20 cellular contexts compared by ENCODE assay signal in the genomic region with DNA sequence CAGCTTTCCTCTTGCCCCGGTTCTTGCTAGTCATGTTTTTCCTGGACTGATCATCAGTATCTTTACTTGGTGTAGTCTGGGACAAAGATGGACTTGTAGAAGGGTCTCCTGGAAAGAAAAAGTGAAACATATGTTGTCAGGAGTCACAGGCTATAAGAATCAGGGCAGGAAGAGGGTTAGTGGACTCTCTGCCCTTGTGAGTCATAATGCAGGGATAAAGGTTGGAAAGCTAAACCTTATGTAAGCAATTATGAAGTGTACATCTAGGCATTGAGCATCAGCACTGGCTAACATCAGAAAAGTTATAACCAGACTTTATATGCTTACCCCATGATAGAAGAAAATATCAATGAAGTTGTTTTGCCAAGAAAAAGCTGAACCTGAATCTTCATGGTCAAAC.
"Had no signal": no experiment of that assay in that cellular context is flagged by ENCODE, and none has a peak within 500 bp of the region (broad histone marks: within the 10 kb centered on the region; RNA-seq: fewer than 3 reads in every experiment).

No MANE protein-coding gene starts in this region.

- H3K36me3 ChIP-seq: uterus had no signal

- H3K27me3 Mint-ChIP-seq: activated CD4-positive, alpha-beta memory T cell treated with anti-CD3 and anti-CD28 coated beads, Interleukin-2, amount 10 ng/mL, durations not matched to agents 7 days and 5 days; activated CD4-positive, alpha-beta T cell treated with anti-CD3 and anti-CD28 coated beads for 36 hours; activated naive CD4-positive, alpha-beta T cell treated with anti-CD3 and anti-CD28 coated beads, Interleukin-2, amount 50 U/mL, for 24 hours; activated T-cell treated with anti-CD3 and anti-CD28 coated beads, Interleukin-2, amount 50 U/mL, for 24 hours; central memory CD8-positive, alpha-beta T cell; progenitor cell of endocrine pancreas had no signal

- H3K9me3 Mint-ChIP-seq: activated CD4-positive, alpha-beta memory T cell treated with anti-CD3 and anti-CD28 coated beads, Interleukin-2, amount 10 ng/mL, durations not matched to agents 7 days and 5 days; activated naive CD4-positive, alpha-beta T cell treated with anti-CD3 and anti-CD28 coated beads, Interleukin-2, amount 50 U/mL, for 24 hours; activated T-cell treated with anti-CD3 and anti-CD28 coated beads, Interleukin-2, amount 50 U/mL, for 24 hours; central memory CD8-positive, alpha-beta T cell; nephron progenitor cell; T-helper 1 cell treated with Interleukin-12 subunit alpha and Interleukin-12 subunit beta and Interleukin-4 antibody, amounts not matched to agents 30 μg/mL and 1 μg/mL, for 36 hours had no signal

- H3K27ac ChIP-seq: body of pancreas, right atrium auricular region, tibial nerve, uterus had no signal

- H3K4me3 Mint-ChIP-seq: activated CD4-positive, alpha-beta memory T cell treated with anti-CD3 and anti-CD28 coated beads, Interleukin-2, amount 10 ng/mL, durations not matched to agents 7 days and 5 days; activated CD4-positive, alpha-beta T cell treated with anti-CD3 and anti-CD28 coated beads for 36 hours; activated naive CD4-positive, alpha-beta T cell treated with anti-CD3 and anti-CD28 coated beads, Interleukin-2, amount 50 U/mL, for 24 hours; activated T-cell treated with anti-CD3 and anti-CD28 coated beads, Interleukin-2, amount 50 U/mL, for 24 hours; central memory CD8-positive, alpha-beta T cell; nephron progenitor cell; T-helper 1 cell treated with Interleukin-12 subunit alpha and Interleukin-12 subunit beta and Interleukin-4 antibody, amounts not matched to agents 30 μg/mL and 1 μg/mL, for 36 hours had no signal

- H3K4me3 ChIP-seq: body of pancreas, right atrium auricular region, tibial nerve, uterus had no signal

- H3K27me3 ChIP-seq: body of pancreas, right atrium auricular region, tibial nerve, uterus had no signal

- H3K9me3 ChIP-seq: body of pancreas, right atrium auricular region, tibial nerve, uterus had no signal

- H3K4me1 Mint-ChIP-seq: activated CD4-positive, alpha-beta memory T cell treated with anti-CD3 and anti-CD28 coated beads, Interleukin-2, amount 10 ng/mL, durations not matched to agents 7 days and 5 days; activated CD4-positive, alpha-beta T cell treated with anti-CD3 and anti-CD28 coated beads for 36 hours; activated naive CD4-positive, alpha-beta T cell treated with anti-CD3 and anti-CD28 coated beads, Interleukin-2, amount 50 U/mL, for 24 hours; nephron progenitor cell had no signal

- DNase-seq: activated CD4-positive, alpha-beta memory T cell treated with anti-CD3 and anti-CD28 coated beads, Interleukin-2, amount 10 ng/mL, durations not matched to agents 7 days and 5 days; activated CD4-positive, alpha-beta T cell treated with anti-CD3 and anti-CD28 coated beads for 36 hours; activated T-cell treated with anti-CD3 and anti-CD28 coated beads, Interleukin-2, amount 50 U/mL, for 24 hours; amniotic stem cell; body of pancreas; cortex of kidney; effector memory CD4-positive, alpha-beta T cell; hypothalamus; kidney glomerular epithelial cell; nephron progenitor cell; stimulated activated CD4-positive, alpha-beta T cell treated with anti-CD3 and anti-CD28 coated beads, Interleukin-15, amount 100 ng/mL, for 24 hours; stimulated activated CD4-positive, alpha-beta T cell treated with anti-CD3 and anti-CD28 coated beads, Interleukin-4, amount 100 ng/mL, for 24 hours; stimulated activated naive CD4-positive, alpha-beta T cell; uterus had no signal

- H3K4me1 ChIP-seq: body of pancreas, right atrium auricular region, uterus had no signal

- H3K27ac Mint-ChIP-seq: activated CD4-positive, alpha-beta memory T cell treated with anti-CD3 and anti-CD28 coated beads, Interleukin-2, amount 10 ng/mL, durations not matched to agents 7 days and 5 days; activated CD4-positive, alpha-beta T cell treated with anti-CD3 and anti-CD28 coated beads for 36 hours; activated naive CD4-positive, alpha-beta T cell treated with anti-CD3 and anti-CD28 coated beads, Interleukin-2, amount 50 U/mL, for 24 hours; activated T-cell treated with anti-CD3 and anti-CD28 coated beads, Interleukin-2, amount 50 U/mL, for 24 hours; nephron progenitor cell; progenitor cell of endocrine pancreas; T-helper 1 cell treated with Interleukin-12 subunit alpha and Interleukin-12 subunit beta and Interleukin-4 antibody, amounts not matched to agents 30 μg/mL and 1 μg/mL, for 36 hours had no signal
